ENCODE assay signal across 35 cellular contexts in genomic region chr2:221087779-221088178, GRCh38.
DNase-seq lines count a peak whose midpoint lies in the region; ATAC-seq, FAIRE-seq and TF ChIP-seq lines count a peak whose summit lies in the region.
"Had no signal": no experiment of that assay in that cellular context is flagged by ENCODE, and none has a peak within 500 bp of the region (broad histone marks: within the 10 kb centered on the region; RNA-seq: fewer than 3 reads in every experiment).

No MANE protein-coding gene starts in this region.

- BruUV-seq in HepG2 (replicated peaks; lab: Mats Ljungman, UMichigan), result no TSS peak

- TF ChIP-seq RAD21 in HepG2 (CRISPR knock-in tag; IDR thresholded peaks at IDR 0.05), result no peak

- H3K27ac ChIP-seq in HepG2 (ENCODE audit: extremely low read length, insufficient read depth, low read length), result no peak overlapping the region
- no peak overlapping the region for H3K27ac ChIP-seq in right lobe of liver
- peak overlapping the region; percentile 69 for H3K27ac ChIP-seq in SJCRH30
- H3K27ac ChIP-seq: 22Rv1; A549; BLaER1; BLaER1 treated with 17β-estradiol and CSF1 and Interleukin-3, amounts not matched to agents 10 nM and 100 nM; C4-2B had no signal

- H3K9ac ChIP-seq in HepG2 (ENCODE audit: insufficient read depth, low read depth, low read length), result no peak overlapping the region
- H3K9ac ChIP-seq: BLaER1; BLaER1 treated with 17β-estradiol and CSF1 and Interleukin-3, amounts not matched to agents 10 nM and 100 nM had no signal

- H3K9me3 Mint-ChIP-seq in chondrocyte (ENCODE audit: low read depth), result peaks cover 3% of the 10 kb centered on the region
- H3K9me3 Mint-ChIP-seq: CD4-positive, alpha-beta T cell; CD8-positive, alpha-beta T cell had no signal

- H3K27me3 ChIP-seq in HepG2 (ENCODE audit: control insufficient read depth in 1 of 2, insufficient read depth in 2 of 2, low read length in 2 of 2) (no peaks in the 10 kb centered on the region), right lobe of liver (no peaks in the 10 kb centered on the region), SJCRH30 (no peaks in the 10 kb centered on the region)
- H3K27me3 ChIP-seq: BE2C; BLaER1; BLaER1 treated with 17β-estradiol and CSF1 and Interleukin-3, amounts not matched to agents 10 nM and 100 nM had no signal

- peaks cover 17% of the 10 kb centered on the region for H3K4me1 Mint-ChIP-seq in chondrocyte (ENCODE audit: low read depth)
- H3K4me1 Mint-ChIP-seq: B cell; CD14-positive monocyte; CD4-positive, alpha-beta memory T cell; CD4-positive, CD25-positive, alpha-beta regulatory T cell; CD8-positive, alpha-beta memory T cell had no signal

- no peak overlapping the region for H3K4me3 Mint-ChIP-seq in chondrocyte (ENCODE audit: unreplicated experiment)
- H3K4me3 Mint-ChIP-seq: B cell; CD14-positive monocyte; CD4-positive, alpha-beta memory T cell; CD4-positive, alpha-beta T cell; CD4-positive, CD25-positive, alpha-beta regulatory T cell; CD8-positive, alpha-beta memory T cell; CD8-positive, alpha-beta T cell had no signal

- H3K27ac Mint-ChIP-seq in chondrocyte (ENCODE audit: unreplicated experiment), result peak overlapping the region; percentile 90
- H3K27ac Mint-ChIP-seq: B cell; CD4-positive, alpha-beta memory T cell; CD4-positive, alpha-beta T cell; CD8-positive, alpha-beta memory T cell; CD8-positive, alpha-beta T cell had no signal

- WGBS in HepG2 (ENCODE audit: low lambda C conversion rate), result 1% methylated on average over 7 of the region's 7 CpGs
- WGBS in right lobe of liver (ENCODE audit: insufficient coverage, low coverage, low lambda C conversion rate, missing lambda C conversion rate), result 53% methylated on average over 7 of the region's 7 CpGs

- no peaks in the 10 kb centered on the region for H3K36me3 Mint-ChIP-seq in chondrocyte (ENCODE audit: low read depth)
- H3K36me3 Mint-ChIP-seq: CD14-positive monocyte; CD4-positive, alpha-beta memory T cell; CD4-positive, CD25-positive, alpha-beta regulatory T cell; CD8-positive, alpha-beta memory T cell; CD8-positive, alpha-beta T cell had no signal

- H3K9me3 ChIP-seq in HepG2 (ENCODE audit: low read length) (peaks cover 5% of the 10 kb centered on the region; the same call in 1 of the 2 replicates), right lobe of liver (no peaks in the 10 kb centered on the region), SJCRH30 (replicated peaks) (no peaks in the 10 kb centered on the region)
- H3K9me3 ChIP-seq: A549; BE2C; BLaER1; BLaER1 treated with 17β-estradiol and CSF1 and Interleukin-3, amounts not matched to agents 10 nM and 100 nM; Caco-2 had no signal

- H4K20me1 ChIP-seq in HepG2 (ENCODE audit: insufficient read depth, low read length), result no peaks in the 10 kb centered on the region
- H4K20me1 ChIP-seq: BLaER1; BLaER1 treated with 17β-estradiol and CSF1 and Interleukin-3, amounts not matched to agents 10 nM and 100 nM had no signal

- TF ChIP-seq POLR2A in HepG2 (IDR thresholded peaks at IDR 0.05; ENCODE audit: insufficient read depth in 1 of 2, low read depth in 2 of 2, low read length in 2 of 2) (no peak), right lobe of liver (IDR thresholded peaks at IDR 0.05) (no peak)

- no peak for DNase-seq in HepG2 (ENCODE audit: low spot score)
- no peak for DNase-seq in right lobe of liver
- no peak for DNase-seq in SJCRH30
- DNase-seq in chondrocyte (ENCODE audit: low spot score), result no peak
- DNase-seq in urothelium cell line (ENCODE audit: low spot score), result no peak
- DNase-seq in activated CD4-positive, alpha-beta T cell treated with anti-CD3 and anti-CD28 coated beads for 48 hours, result no peak
- no peak for DNase-seq in NCI-H2196 treated with DMSO at 0.1 percent for 48 hours (lab: John Stamatoyannopoulos, UW; ENCODE audit: unreplicated experiment)
- no peak for DNase-seq in activated gamma-delta T cell (lab: John Stamatoyannopoulos, UW)
- DNase-seq: 8988T; ACHN; AML-193; BE2C; Caco-2; Calu3; CD4-positive, alpha-beta memory T cell; CD4-positive, alpha-beta T cell; CD4-positive, CD25-positive, alpha-beta regulatory T cell; CD8-positive, alpha-beta memory T cell; CD8-positive, alpha-beta T cell; COR-L47; DMS 273 treated with DMSO at 0.1 percent for 48 hours; DMS153; DMS79; DMS79 treated with DMSO at 0.1 percent for 48 hours; DND-41; EL had no signal

- no peak for FAIRE-seq in HepG2 (lab: Jason Lieb, UNC)
- FAIRE-seq in urothelium cell line (lab: Jason Lieb, UNC), result peak; percentile 63
- FAIRE-seq: A204.1, A549, D721Med had no signal

- TF ChIP-seq CTCF in HepG2 (CRISPR knock-in tag; IDR thresholded peaks at IDR 0.05) (no peak), right lobe of liver (IDR thresholded peaks at IDR 0.05) (no peak), chondrocyte (IDR thresholded peaks at IDR 0.05) (no peak)

- no peak overlapping the region for H3K4me2 ChIP-seq in HepG2 (ENCODE audit: low read depth, low read length)
- H3K4me2 ChIP-seq: A549; BLaER1; BLaER1 treated with 17β-estradiol and CSF1 and Interleukin-3, amounts not matched to agents 10 nM and 100 nM had no signal

- in situ Hi-C loops in HepG2 (cut with HindIII; ENCODE audit: extremely low pct_ligation_motif_present, low pct_unique_long_range_greater_than_20kb), result no loop called here

- H3K27me3 Mint-ChIP-seq in chondrocyte (ENCODE audit: low read depth), result no peaks in the 10 kb centered on the region
- H3K27me3 Mint-ChIP-seq: B cell; CD4-positive, alpha-beta T cell; CD4-positive, CD25-positive, alpha-beta regulatory T cell had no signal

- H3K36me3 ChIP-seq in HepG2 (replicated peaks in 1 of 2; ENCODE audit: control insufficient read depth in 1 of 2, insufficient read depth in 2 of 2, low read length in 2 of 2) (no peaks in the 10 kb centered on the region), right lobe of liver (no peaks in the 10 kb centered on the region), SJCRH30 (no peaks in the 10 kb centered on the region)
- H3K36me3 ChIP-seq: BE2C; BLaER1; BLaER1 treated with 17β-estradiol and CSF1 and Interleukin-3, amounts not matched to agents 10 nM and 100 nM had no signal

- no peaks in the 10 kb centered on the region for H3K79me2 ChIP-seq in HepG2 (ENCODE audit: insufficient read depth, low read length)

- no peak overlapping the region for H3K4me3 ChIP-seq in HepG2 (replicated peaks in 1 of 3; ENCODE audit: insufficient read depth in 1 of 3, low read depth in 2 of 3, low read length in 3 of 3)
- no peak overlapping the region for H3K4me3 ChIP-seq in right lobe of liver
- H3K4me3 ChIP-seq in SJCRH30, result no peak overlapping the region
- H3K4me3 ChIP-seq: A549; BLaER1; BLaER1 treated with 17β-estradiol and CSF1 and Interleukin-3, amounts not matched to agents 10 nM and 100 nM had no signal

- TF ChIP-seq EP300 in HepG2 (IDR thresholded peaks at IDR 0.05; ENCODE audit: low read depth in 2 of 2, low read length in 2 of 2), result no peak
- no peak for TF ChIP-seq EP300 in HepG2 (CRISPR knock-in tag; IDR thresholded peaks at IDR 0.05; ENCODE audit: borderline replicate concordance)

- POLR2A ChIA-PET in HepG2 (lab: Yijun Ruan, JAX), result no interaction called here

- H2AFZ ChIP-seq in HepG2 (ENCODE audit: low read length), result no peak overlapping the region

- ATAC-seq in HepG2 (no peak), right lobe of liver (no peak)
- ATAC-seq: A549; CD8-positive, alpha-beta T cell had no signal

- CTCF ChIA-PET in HepG2 (lab: Yijun Ruan, JAX; ENCODE audit: low intra/inter-chr PET ratio, low total read pairs), result no interaction called here

- no peaks in the 10 kb centered on the region for H3K4me1 ChIP-seq in HepG2 (ENCODE audit: insufficient read depth, low read length)
- no peaks in the 10 kb centered on the region for H3K4me1 ChIP-seq in right lobe of liver
- H3K4me1 ChIP-seq in SJCRH30, result peaks cover 20% of the 10 kb centered on the region
- H3K4me1 ChIP-seq: A549; BE2C; BLaER1; BLaER1 treated with 17β-estradiol and CSF1 and Interleukin-3, amounts not matched to agents 10 nM and 100 nM; Caco-2 had no signal

- intact Hi-C loops in HepG2 (cut with micrococcal nuclease; ENCODE audit: unreplicated experiment) (no loop called here), right lobe of liver (cut with DNase I) (no loop called here)

TF ChIP-seq in HepG2, 621 proteins besides CTCF, POLR2A, EP300 and RAD21 (continues in another document):
- TF ChIP-seq HNRNPLL (IDR thresholded peaks at IDR 0.05; ENCODE audit: low read depth, low read length, poor library complexity, severe bottlenecking) (no peak), TCF7 (IDR thresholded peaks at IDR 0.05; ENCODE audit: low read depth) (no peak), ZNF589 (CRISPR knock-in tag; conservative IDR thresholded peaks at IDR 0.05) (no peak), ZFP1 (CRISPR knock-in tag; IDR thresholded peaks at IDR 0.05) (no peak), ZNF496 (CRISPR knock-in tag; IDR thresholded peaks at IDR 0.05; ENCODE audit: insufficient replicate concordance) (no peak), ZNF639 (CRISPR knock-in tag; conservative IDR thresholded peaks at IDR 0.05) (no peak), THAP9 (CRISPR knock-in tag; IDR thresholded peaks at IDR 0.05; ENCODE audit: borderline replicate concordance) (no peak)
